In the genomic region with DNA sequence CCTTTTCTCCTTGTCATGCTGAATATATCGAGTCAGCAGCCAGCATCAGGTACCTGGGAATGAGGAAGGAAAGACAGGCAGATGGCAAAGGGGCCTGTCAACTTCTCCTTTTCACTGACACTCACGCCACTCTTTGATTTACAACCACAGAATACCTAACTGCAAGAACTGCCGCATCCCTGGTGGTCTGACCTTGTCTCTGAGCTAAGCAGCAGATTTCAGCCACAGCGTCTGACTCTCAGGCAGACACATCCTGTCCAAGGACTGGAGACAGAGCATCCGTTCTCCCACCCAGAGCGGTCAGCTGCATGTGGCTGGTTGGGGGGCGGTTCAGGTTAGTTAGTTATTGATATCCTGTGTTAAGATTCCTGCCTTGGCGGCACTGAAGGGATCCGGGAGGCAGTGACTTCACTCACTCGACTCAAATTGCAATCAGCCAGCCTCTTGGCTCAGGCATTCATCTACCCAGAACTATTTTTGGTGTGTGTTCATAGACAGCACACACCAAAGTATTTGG, we compare ENCODE assay signal across 8 cellular contexts.
DNase-seq lines count a peak whose midpoint lies in the region; ATAC-seq lines count a peak whose summit lies in the region.

No MANE protein-coding gene starts in this region.

- DNase-seq in NOMO-1 treated with DMSO at 0.1 percent for 48 hours (lab: John Stamatoyannopoulos, UW; ENCODE audit: unreplicated experiment): peak; percentile 97
- DNase-seq in kidney glomerular epithelial cell (lab: John Stamatoyannopoulos, UW): peak; percentile 94
- DNase-seq in NCI-H2227 (lab: John Stamatoyannopoulos, UW; ENCODE audit: unreplicated experiment): no peak
- DNase-seq in NCI-H226: no peak
- DNase-seq in globus pallidus (ENCODE audit: low spot score): no peak
- no peak for DNase-seq in NCI-H2196 (lab: John Stamatoyannopoulos, UW; ENCODE audit: unreplicated experiment)

- ATAC-seq in GM18498 (IDR thresholded peaks at IDR 0.05; ENCODE audit: unreplicated experiment): peak; percentile 96
- peak; percentile 88 for ATAC-seq in HG02623 (IDR thresholded peaks at IDR 0.05; ENCODE audit: unreplicated experiment)

Comparison
In these comparisons a context has a peak if more than half of its experiments do, and no peak if none do; other contexts are left out.
1. DNase-seq: peak in NOMO-1 treated with DMSO at 0.1 percent for 48 hours (single experiment) and kidney glomerular epithelial cell (single experiment); none in NCI-H2227 (single experiment), NCI-H226 (single experiment), globus pallidus (single experiment) and NCI-H2196 (single experiment).